9 cellular contexts compared by ENCODE assay signal in the genomic region with DNA sequence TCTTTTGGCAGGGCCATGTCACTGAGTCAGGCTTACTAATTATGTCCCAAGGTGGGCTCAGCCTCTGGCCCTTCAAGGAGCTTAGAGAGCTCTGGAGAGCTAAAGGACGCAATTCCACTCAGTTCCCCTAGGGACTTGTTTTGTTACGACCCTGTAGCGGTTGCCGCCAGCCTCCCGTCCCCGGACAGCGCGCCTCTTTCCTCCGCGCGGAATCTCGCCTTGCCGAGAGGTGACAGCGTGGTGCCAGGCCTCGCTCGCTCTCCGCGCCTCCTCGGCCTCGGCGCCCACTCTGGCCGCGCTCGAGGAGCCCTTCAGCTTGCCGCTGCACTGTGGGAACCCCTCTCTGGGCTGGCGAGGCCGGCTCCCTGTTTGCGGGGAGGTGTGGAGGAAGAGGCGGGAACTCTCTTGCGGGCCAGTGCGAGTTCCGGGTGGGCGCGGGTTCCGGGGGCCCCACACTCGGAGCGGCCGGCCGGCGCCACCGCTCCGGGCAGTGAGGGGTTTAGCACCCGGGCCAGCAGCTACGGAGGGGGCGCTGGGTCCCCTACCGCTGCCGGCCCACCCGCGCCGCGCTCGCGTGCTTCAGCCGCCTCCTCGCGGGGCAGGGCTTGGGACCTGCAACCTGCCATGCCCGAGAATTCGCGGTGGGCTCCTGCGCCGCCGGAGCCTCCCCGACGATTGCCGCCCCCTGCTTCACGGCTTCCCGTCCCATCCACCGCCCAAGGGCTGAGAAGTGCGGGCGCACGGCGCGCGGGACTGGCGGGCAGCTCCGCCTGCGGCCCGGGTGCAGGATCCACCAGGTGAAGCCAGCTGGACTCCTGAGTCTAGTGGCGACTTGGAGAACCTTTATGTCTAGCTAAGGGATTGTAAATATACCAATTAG. TPM values are rescaled to one million over a fixed set of nuclear protein-coding genes. Genes with fewer than 3 reads are reported as not detected.
DNase-seq lines count a peak whose midpoint lies in the region; TF ChIP-seq lines count a peak whose summit lies in the region.
"Had no signal": no experiment of that assay in that cellular context is flagged by ENCODE, and none has a peak within 500 bp of the region (broad histone marks: within the 10 kb centered on the region; RNA-seq: fewer than 3 reads in every experiment).

No MANE protein-coding gene starts in this region.

- no peak overlapping the region for H3K27ac ChIP-seq in HEK293 (ENCODE audit: extremely low read depth, low read depth, low read length)
- H3K27ac ChIP-seq in sigmoid colon, result no peak overlapping the region

- TF ChIP-seq EP300 in sigmoid colon (IDR thresholded peaks at IDR 0.05), result no peak

- no peaks in the 10 kb centered on the region for H3K4me1 ChIP-seq in HEK293 (ENCODE audit: control insufficient read depth, insufficient read depth, low read length)
- H3K4me1 ChIP-seq in sigmoid colon, result peaks cover 0 to 31% (median 19%) of the 10 kb centered on the region in 4 donors

- TF ChIP-seq POLR2A in sigmoid colon (IDR thresholded peaks at IDR 0.05), result no peak

- CTCF ChIA-PET in HEK293 (lab: Yijun Ruan, JAX), result interaction anchor here (0.9 to 2.9 kb wide), 15 partner anchors 13 to 330 kb away, joined by 3 to 20 read pairs (median 8); no protein-coding TSS in a partner anchor

- H3K36me3 ChIP-seq in HEK293 (ENCODE audit: control insufficient read depth in 2 of 2, insufficient read depth in 1 of 2, low read length in 2 of 2) (no peaks in the 10 kb centered on the region), sigmoid colon (no peaks in the 10 kb centered on the region)

- H3K4me3 ChIP-seq in AG10803 (ENCODE audit: low read length), result peak overlapping the region; percentile 12; the same call in 1 of the 2 replicates
- no peak overlapping the region for H3K4me3 ChIP-seq in HEK293 (ENCODE audit: low read depth, low read length)
- peak overlapping the region; percentile 11 to 21 for H3K4me3 ChIP-seq in cardiac fibroblast (replicated peaks in 1 of 2; ENCODE audit: low read depth in 2 of 2, low read length in 2 of 2)
- H3K4me3 ChIP-seq in sigmoid colon, result peak overlapping the region in 2 of 4 donors; percentile 15 to 44

- TF ChIP-seq CTCF in AG10803 (conservative IDR thresholded peaks at IDR 0.05; ENCODE audit: low read length), result no peak
- TF ChIP-seq CTCF in HEK293 (tag by site-specific recombination; IDR thresholded peaks at IDR 0.05), result no peak
- TF ChIP-seq CTCF in cardiac fibroblast (IDR thresholded peaks at IDR 0.05; ENCODE audit: low read depth, low read length), result no peak
- no peak for TF ChIP-seq CTCF in sigmoid colon (IDR thresholded peaks at IDR 0.05)

- H3K9me3 ChIP-seq in HEK293 (ENCODE audit: control insufficient read depth, insufficient read depth, low read depth, low read length) (no peaks in the 10 kb centered on the region), sigmoid colon (no peaks in the 10 kb centered on the region)

- peak; percentile 3 for DNase-seq in AG10803 (ENCODE audit: low read depth)
- DNase-seq in cardiac fibroblast (ENCODE audit: low read depth in 2 of 2), result peak in 1 of 2 donors; percentile 11
- peak; percentile 4 for DNase-seq in kidney tubule cell (ENCODE audit: low spot score)
- no peak for DNase-seq in sigmoid colon
- DNase-seq in mucosa of gallbladder (ENCODE audit: low spot score), result no peak
- no peak for DNase-seq in NCI-H1694 treated with DMSO at 0.1 percent for 48 hours (lab: John Stamatoyannopoulos, UW)
- no peak for DNase-seq in C1 segment of cervical spinal cord (lab: John Stamatoyannopoulos, UW)
- DNase-seq: NCI-H2107 had no signal

- 63 to 87% methylated on average over 79 of the region's 79 CpGs for WGBS in sigmoid colon, 2 donors

- intact Hi-C loops in sigmoid colon (cut with DNase I), result loop anchor here (5.0 to 10.0 kb wide), 2 partner anchors 93 to 150 kb away; a partner anchor contains a TSS

- POLR2A ChIA-PET in HEK293 (lab: Yijun Ruan, JAX), result interaction anchor here (1.0 to 1.8 kb wide), 2 partner anchors 30 to 62 kb away, joined by 3 to 20 read pairs; no protein-coding TSS in a partner anchor

- H3K27me3 ChIP-seq in sigmoid colon, result peaks cover 9 to 22% (median 17%) of the 10 kb centered on the region in 3 donors

TF ChIP-seq in HEK293, 187 proteins besides CTCF, POLR2A, EP300 and RAD21:
- TF ChIP-seq ZNF514 (tag by site-specific recombination; IDR thresholded peaks at IDR 0.05) (no peak), ZNF202 (tag by site-specific recombination; IDR thresholded peaks at IDR 0.05; ENCODE audit: borderline replicate concordance) (peak; percentile 31; the same call in 1 of the 2 replicates), ZNF140 (tag by site-specific recombination; IDR thresholded peaks at IDR 0.05) (peak; percentile 38; the same call in 1 of the 2 replicates)
- TF ChIP-seq, protein P1, sequence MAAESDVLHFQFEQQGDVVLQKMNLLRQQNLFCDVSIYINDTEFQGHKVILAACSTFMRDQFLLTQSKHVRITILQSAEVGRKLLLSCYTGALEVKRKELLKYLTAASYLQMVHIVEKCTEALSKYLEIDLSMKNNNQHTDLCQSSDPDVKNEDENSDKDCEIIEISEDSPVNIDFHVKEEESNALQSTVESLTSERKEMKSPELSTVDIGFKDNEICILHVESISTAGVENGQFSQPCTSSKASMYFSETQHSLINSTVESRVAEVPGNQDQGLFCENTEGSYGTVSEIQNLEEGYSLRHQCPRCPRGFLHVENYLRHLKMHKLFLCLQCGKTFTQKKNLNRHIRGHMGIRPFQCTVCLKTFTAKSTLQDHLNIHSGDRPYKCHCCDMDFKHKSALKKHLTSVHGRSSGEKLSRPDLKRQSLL (tag by site-specific recombination; IDR thresholded peaks at IDR 0.05), result no peak
- TF ChIP-seq, protein P2, sequence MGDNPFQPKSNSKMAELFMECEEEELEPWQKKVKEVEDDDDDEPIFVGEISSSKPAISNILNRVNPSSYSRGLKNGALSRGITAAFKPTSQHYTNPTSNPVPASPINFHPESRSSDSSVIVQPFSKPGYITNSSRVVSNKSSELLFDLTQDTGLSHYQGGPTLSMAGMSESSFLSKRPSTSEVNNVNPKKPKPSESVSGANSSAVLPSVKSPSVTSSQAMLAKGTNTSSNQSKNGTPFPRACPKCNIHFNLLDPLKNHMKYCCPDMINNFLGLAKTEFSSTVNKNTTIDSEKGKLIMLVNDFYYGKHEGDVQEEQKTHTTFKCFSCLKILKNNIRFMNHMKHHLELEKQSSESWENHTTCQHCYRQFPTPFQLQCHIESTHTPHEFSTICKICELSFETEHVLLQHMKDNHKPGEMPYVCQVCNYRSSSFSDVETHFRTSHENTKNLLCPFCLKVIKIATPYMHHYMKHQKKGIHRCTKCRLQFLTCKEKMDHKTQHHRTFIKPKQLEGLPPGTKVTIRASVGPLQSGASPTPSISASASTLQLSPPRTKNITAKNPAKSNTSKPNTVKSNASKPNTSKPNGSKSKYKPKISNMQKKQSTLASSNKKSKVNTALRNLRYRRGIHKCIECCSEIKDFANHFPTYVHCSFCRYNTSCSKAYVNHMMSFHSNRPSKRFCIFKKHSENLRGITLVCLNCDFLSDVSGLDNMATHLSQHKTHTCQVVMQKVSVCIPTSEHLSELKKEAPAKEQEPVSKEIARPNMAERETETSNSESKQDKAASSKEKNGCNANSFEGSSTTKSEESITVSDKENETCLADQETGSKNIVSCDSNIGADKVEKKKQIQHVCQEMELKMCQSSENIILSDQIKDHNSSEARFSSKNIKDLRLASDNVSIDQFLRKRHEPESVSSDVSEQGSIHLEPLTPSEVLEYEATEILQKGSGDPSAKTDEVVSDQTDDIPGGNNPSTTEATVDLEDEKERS (tag by site-specific recombination; IDR thresholded peaks at IDR 0.05), result no peak
TF ChIP-seq in HEK293: peak in this region for 2.

RNA-seq across cellular contexts. Expression of a gene that starts 9.9 kb away (rescaled TPM):
- total RNA-seq in sigmoid colon (1 to 10 TPM in 1 of 4 donors, under 1 TPM in 3; 0.28 to 1.4 (median 0.83) TPM), mucosa of gallbladder (2.8 TPM)
- polyA plus RNA-seq in sigmoid colon, result 1 to 10 TPM in 1 of 3 donors, under 1 TPM in 2; 0.60 to 1.4 (median 0.73) TPM

RNA-seq across cellular contexts. Expression of a gene that starts 30.0 kb away (rescaled TPM):
- not detected for total RNA-seq in sigmoid colon
- polyA plus RNA-seq in sigmoid colon, result not detected
- total RNA-seq in mucosa of gallbladder, result not detected

Comparison
In these comparisons a context has a peak if more than half of its experiments do, and no peak if none do; other contexts are left out.
1. DNase-seq: peak in AG10803 (single experiment) and kidney tubule cell (single experiment); none in sigmoid colon (single experiment), mucosa of gallbladder (single experiment), NCI-H1694 treated with DMSO at 0.1 percent for 48 hours (single experiment) and C1 segment of cervical spinal cord (0 of 14).